ENCODE assay signal across 1 cellular context in genomic region chr4:145643295-145643694, GRCh38.
TF ChIP-seq lines count a peak whose summit lies in the region.

No MANE protein-coding gene starts in this region.

TF ChIP-seq in K562, 482 proteins besides CTCF, POLR2A, EP300 and RAD21 (continued from another document):
- TF ChIP-seq ZNF398 (CRISPR knock-in tag; IDR thresholded peaks at IDR 0.05) (no peak), ZKSCAN3 (CRISPR knock-in tag; IDR thresholded peaks at IDR 0.05) (no peak), SNIP1 (IDR thresholded peaks at IDR 0.05; ENCODE audit: low read depth) (no peak), CEBPG (CRISPR knock-in tag; IDR thresholded peaks at IDR 0.05) (no peak), CEBPG (tag; conservative IDR thresholded peaks at IDR 0.05 in 1 of 2, IDR thresholded peaks at IDR 0.05 in 1 of 2) (0 out of 4 replicates have a peak, but pooled peaks of 1 of the 2 experiments have one; percentile 16), YBX1 (IDR thresholded peaks at IDR 0.05) (no peak), ZNF586 (CRISPR knock-in tag; conservative IDR thresholded peaks at IDR 0.05) (no peak), ID3 (CRISPR knock-in tag; IDR thresholded peaks at IDR 0.05) (no peak), ID3 (tag; IDR thresholded peaks at IDR 0.05) (no peak), HNRNPL (IDR thresholded peaks at IDR 0.05; ENCODE audit: low read depth, low read length) (no peak)
TF ChIP-seq in K562: peak in this region for 2.
